Comparison of ENCODE assay signal across 8 cellular contexts in the genomic region with DNA sequence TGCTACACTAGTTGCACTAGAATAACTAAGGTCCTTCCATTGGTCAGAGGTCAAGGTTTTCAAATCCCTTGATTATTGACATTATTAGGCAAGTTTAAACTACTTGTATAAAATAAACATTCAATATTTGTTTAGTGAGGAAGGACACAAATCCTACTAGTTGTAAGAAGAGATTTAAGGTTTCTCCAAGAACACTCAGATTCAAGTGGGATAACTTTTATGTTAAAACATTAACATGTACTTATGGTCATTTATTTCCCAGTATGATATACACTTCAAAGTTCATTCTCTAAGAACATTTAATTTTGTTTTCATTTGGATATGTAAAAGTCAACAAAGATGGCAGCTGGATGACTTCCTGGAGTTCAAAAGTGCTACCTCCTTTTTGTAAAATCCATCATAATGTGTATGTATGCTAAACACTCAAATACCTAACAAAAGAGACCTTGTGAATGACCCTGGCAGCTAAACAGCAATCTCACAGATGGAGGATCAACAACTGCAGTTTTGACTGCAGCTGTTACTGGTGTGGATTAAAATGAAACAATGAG. TPM values are rescaled to one million over a fixed set of nuclear protein-coding genes. Genes with fewer than 3 reads are reported as not detected.
DNase-seq lines count a peak whose midpoint lies in the region; ATAC-seq and TF ChIP-seq lines count a peak whose summit lies in the region.

No MANE protein-coding gene starts in this region.

- no peaks in the 10 kb centered on the region for H3K36me3 ChIP-seq in kidney epithelial cell (ENCODE audit: control insufficient read depth, insufficient read depth, low read length)

- H3K4me3 Mint-ChIP-seq in activated T-cell treated with anti-CD3 and anti-CD28 coated beads, Interleukin-2, amount 50 U/mL, for 72 hours: peak overlapping the region; percentile 93 to 94
- peak overlapping the region; percentile 96 for H3K4me3 Mint-ChIP-seq in activated T-helper 1 cell treated with anti-CD3 and anti-CD28 coated beads, Interleukin-12 subunit alpha, Interleukin-12 subunit beta, Interleukin-2, Interleukin-4 antibody, amounts not matched to agents 30 ng/mL and 10 ng/mL and 1 ng/mL, durations not matched to agents 14 hours and 24 hours and 36 hours
- H3K4me3 Mint-ChIP-seq in type B pancreatic cell: peak overlapping the region; percentile 93

- no peaks in the 10 kb centered on the region for H3K27me3 Mint-ChIP-seq in activated T-cell treated with anti-CD3 and anti-CD28 coated beads, Interleukin-2, amount 50 U/mL, for 72 hours (ENCODE audit: low read depth)
- peaks cover 4% of the 10 kb centered on the region for H3K27me3 Mint-ChIP-seq in activated T-helper 1 cell treated with anti-CD3 and anti-CD28 coated beads, Interleukin-12 subunit alpha, Interleukin-12 subunit beta, Interleukin-2, Interleukin-4 antibody, amounts not matched to agents 30 ng/mL and 10 ng/mL and 1 ng/mL, durations not matched to agents 14 hours and 24 hours and 36 hours (ENCODE audit: insufficient read depth)
- H3K27me3 Mint-ChIP-seq in type B pancreatic cell: no peaks in the 10 kb centered on the region

- H3K4me3 ChIP-seq in kidney epithelial cell (ENCODE audit: low read depth, low read length): peak overlapping the region; percentile 94

- TF ChIP-seq CTCF in kidney epithelial cell (IDR thresholded peaks at IDR 0.05; ENCODE audit: insufficient read depth, low read length, poor library complexity, severe bottlenecking): no peak
- TF ChIP-seq CTCF in type B pancreatic cell (conservative IDR thresholded peaks at IDR 0.05): no peak

- peaks cover 48% of the 10 kb centered on the region for H3K4me1 Mint-ChIP-seq in activated T-cell treated with anti-CD3 and anti-CD28 coated beads, Interleukin-2, amount 50 U/mL, for 72 hours (ENCODE audit: low read depth)
- H3K4me1 Mint-ChIP-seq in activated T-helper 1 cell treated with anti-CD3 and anti-CD28 coated beads, Interleukin-12 subunit alpha, Interleukin-12 subunit beta, Interleukin-2, Interleukin-4 antibody, amounts not matched to agents 30 ng/mL and 10 ng/mL and 1 ng/mL, durations not matched to agents 14 hours and 24 hours and 36 hours (ENCODE audit: low read depth): peaks cover 21% of the 10 kb centered on the region
- H3K4me1 Mint-ChIP-seq in type B pancreatic cell (ENCODE audit: unreplicated experiment): peaks cover 18% of the 10 kb centered on the region

- no peak for ATAC-seq in activated T-cell treated with anti-CD3 and anti-CD28 coated beads, Interleukin-2, amount 50 U/mL, for 72 hours (replicated peaks in 1 of 2)
- ATAC-seq in GM21717 (IDR thresholded peaks at IDR 0.05; ENCODE audit: unreplicated experiment): no peak

- DNase-seq in activated T-cell treated with anti-CD3 and anti-CD28 coated beads, Interleukin-2, amount 50 U/mL, for 72 hours: no peak
- no peak for DNase-seq in activated T-cell treated with anti-CD3 and anti-CD28 coated beads, Interleukin-2, amount 50 U/mL, for 48 hours
- DNase-seq in activated T-helper 1 cell treated with anti-CD3 and anti-CD28 coated beads, Interleukin-12 subunit alpha, Interleukin-12 subunit beta, Interleukin-2, Interleukin-4 antibody, amounts not matched to agents 30 ng/mL and 10 ng/mL and 1 ng/mL, durations not matched to agents 14 hours and 24 hours and 36 hours (ENCODE audit: low spot score): no peak
- DNase-seq in kidney epithelial cell (ENCODE audit: low read depth): no peak
- no peak for DNase-seq in type B pancreatic cell (ENCODE audit: extremely low spot score, unreplicated experiment)
- no peak for DNase-seq in AG08395 (ENCODE audit: low spot score)
- DNase-seq in NCI-H2029 (lab: John Stamatoyannopoulos, UW): no peak

- peak overlapping the region; percentile 99 for H3K27ac Mint-ChIP-seq in activated T-cell treated with anti-CD3 and anti-CD28 coated beads, Interleukin-2, amount 50 U/mL, for 72 hours
- peak overlapping the region; percentile 95 for H3K27ac Mint-ChIP-seq in activated T-helper 1 cell treated with anti-CD3 and anti-CD28 coated beads, Interleukin-12 subunit alpha, Interleukin-12 subunit beta, Interleukin-2, Interleukin-4 antibody, amounts not matched to agents 30 ng/mL and 10 ng/mL and 1 ng/mL, durations not matched to agents 14 hours and 24 hours and 36 hours
- H3K27ac Mint-ChIP-seq in type B pancreatic cell: peak overlapping the region; percentile 99

- no peaks in the 10 kb centered on the region for H3K9me3 Mint-ChIP-seq in activated T-cell treated with anti-CD3 and anti-CD28 coated beads, Interleukin-2, amount 50 U/mL, for 72 hours
- peaks cover 4% of the 10 kb centered on the region for H3K9me3 Mint-ChIP-seq in activated T-helper 1 cell treated with anti-CD3 and anti-CD28 coated beads, Interleukin-12 subunit alpha, Interleukin-12 subunit beta, Interleukin-2, Interleukin-4 antibody, amounts not matched to agents 30 ng/mL and 10 ng/mL and 1 ng/mL, durations not matched to agents 14 hours and 24 hours and 36 hours
- no peaks in the 10 kb centered on the region for H3K9me3 Mint-ChIP-seq in type B pancreatic cell

- H3K36me3 Mint-ChIP-seq in activated T-cell treated with anti-CD3 and anti-CD28 coated beads, Interleukin-2, amount 50 U/mL, for 72 hours (ENCODE audit: insufficient read depth in 2 of 2): peaks cover 6 to 9% of the 10 kb centered on the region in 2 donors
- peaks cover 18% of the 10 kb centered on the region for H3K36me3 Mint-ChIP-seq in activated T-helper 1 cell treated with anti-CD3 and anti-CD28 coated beads, Interleukin-12 subunit alpha, Interleukin-12 subunit beta, Interleukin-2, Interleukin-4 antibody, amounts not matched to agents 30 ng/mL and 10 ng/mL and 1 ng/mL, durations not matched to agents 14 hours and 24 hours and 36 hours (ENCODE audit: low read depth)
- peaks cover 4% of the 10 kb centered on the region for H3K36me3 Mint-ChIP-seq in type B pancreatic cell

- H3K27me3 ChIP-seq in kidney epithelial cell (ENCODE audit: control insufficient read depth, insufficient read depth, low read length): no peaks in the 10 kb centered on the region

- intact Hi-C loops in activated T-helper 1 cell treated with anti-CD3 and anti-CD28 coated beads, Interleukin-12 subunit alpha, Interleukin-12 subunit beta, Interleukin-2, Interleukin-4 antibody, amounts not matched to agents 30 ng/mL and 10 ng/mL and 1 ng/mL, durations not matched to agents 14 hours and 24 hours and 36 hours (cut with micrococcal nuclease): loop anchor here (1.0 to 10.0 kb wide), 3 partner anchors 34 to 1410 kb away; a partner anchor contains a TSS

RNA-seq across cellular contexts. Expression of a gene that starts 1.6 kb away (rescaled TPM):
- 10 to 100 TPM; 38.8 to 43.2 TPM for total RNA-seq in activated T-cell treated with anti-CD3 and anti-CD28 coated beads, Interleukin-2, amount 50 U/mL, for 72 hours
- 24.2 and 24.5 TPM in 2 replicates for total RNA-seq in activated T-helper 1 cell treated with anti-CD3 and anti-CD28 coated beads, Interleukin-12 subunit alpha, Interleukin-12 subunit beta, Interleukin-2, Interleukin-4 antibody, amounts not matched to agents 30 ng/mL and 10 ng/mL and 1 ng/mL, durations not matched to agents 14 hours and 24 hours and 36 hours
- 67.4 and 68.1 TPM in 2 replicates for total RNA-seq in kidney epithelial cell
- 33.5 and 38.0 TPM in 2 replicates for total RNA-seq in type B pancreatic cell (ENCODE audit: low replicate concordance)
